ENCODE assay signal across 1 cellular context in the genomic region with DNA sequence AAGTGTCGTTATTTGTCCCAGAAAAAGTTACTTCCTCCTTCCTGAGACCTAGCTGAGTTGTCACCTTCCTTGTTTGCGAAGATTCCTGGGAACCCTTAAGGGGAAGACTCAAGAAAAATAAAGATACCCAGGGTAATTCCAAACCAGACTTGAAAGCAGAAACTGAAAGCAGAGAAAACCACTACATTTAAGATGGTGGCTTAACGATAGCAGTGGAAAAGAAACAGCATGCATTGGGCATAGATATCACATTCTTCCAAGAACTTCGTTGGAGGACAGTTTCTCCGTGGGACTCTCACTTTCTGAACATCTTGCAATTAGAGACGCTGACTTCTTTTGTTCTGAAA.
A peak's percentile ranks its signal among the peaks of the same experiment; 100 is the strongest.
TF ChIP-seq lines count a peak whose summit lies in the region.

No MANE protein-coding gene starts in this region.

TF ChIP-seq in GM12878, 131 proteins besides CTCF, POLR2A, EP300 and RAD21 (continued from another document and continues in another):
- TF ChIP-seq RB1 (IDR thresholded peaks at IDR 0.05; ENCODE audit: borderline replicate concordance) = no peak
- TF ChIP-seq, protein P1, sequence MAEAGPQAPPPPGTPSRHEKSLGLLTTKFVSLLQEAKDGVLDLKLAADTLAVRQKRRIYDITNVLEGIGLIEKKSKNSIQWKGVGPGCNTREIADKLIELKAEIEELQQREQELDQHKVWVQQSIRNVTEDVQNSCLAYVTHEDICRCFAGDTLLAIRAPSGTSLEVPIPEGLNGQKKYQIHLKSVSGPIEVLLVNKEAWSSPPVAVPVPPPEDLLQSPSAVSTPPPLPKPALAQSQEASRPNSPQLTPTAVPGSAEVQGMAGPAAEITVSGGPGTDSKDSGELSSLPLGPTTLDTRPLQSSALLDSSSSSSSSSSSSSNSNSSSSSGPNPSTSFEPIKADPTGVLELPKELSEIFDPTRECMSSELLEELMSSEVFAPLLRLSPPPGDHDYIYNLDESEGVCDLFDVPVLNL (IDR thresholded peaks at IDR 0.05; ENCODE audit: low read depth, low read length) = no peak
- TF ChIP-seq BCL11A (IDR thresholded peaks at IDR 0.05; ENCODE audit: low read depth, low read length) = peak; percentile 30; the same call in 1 of the 2 replicates
- TF ChIP-seq JUNB (IDR thresholded peaks at IDR 0.05) = no peak; the same call in 1 of the 2 replicates
- no peak for TF ChIP-seq CHD1 (IDR thresholded peaks at IDR 0.05; ENCODE audit: low read depth, low read length)
- peak; percentile 74 for TF ChIP-seq MTA3 (IDR thresholded peaks at IDR 0.05; ENCODE audit: borderline replicate concordance, low read length)
- peak; percentile 35 for TF ChIP-seq RELA (IDR thresholded peaks at IDR 0.05; ENCODE audit: borderline replicate concordance, partially characterized antibody)
- no peak for TF ChIP-seq KDM1A (IDR thresholded peaks at IDR 0.05; ENCODE audit: borderline replicate concordance)
- TF ChIP-seq, protein P2, sequence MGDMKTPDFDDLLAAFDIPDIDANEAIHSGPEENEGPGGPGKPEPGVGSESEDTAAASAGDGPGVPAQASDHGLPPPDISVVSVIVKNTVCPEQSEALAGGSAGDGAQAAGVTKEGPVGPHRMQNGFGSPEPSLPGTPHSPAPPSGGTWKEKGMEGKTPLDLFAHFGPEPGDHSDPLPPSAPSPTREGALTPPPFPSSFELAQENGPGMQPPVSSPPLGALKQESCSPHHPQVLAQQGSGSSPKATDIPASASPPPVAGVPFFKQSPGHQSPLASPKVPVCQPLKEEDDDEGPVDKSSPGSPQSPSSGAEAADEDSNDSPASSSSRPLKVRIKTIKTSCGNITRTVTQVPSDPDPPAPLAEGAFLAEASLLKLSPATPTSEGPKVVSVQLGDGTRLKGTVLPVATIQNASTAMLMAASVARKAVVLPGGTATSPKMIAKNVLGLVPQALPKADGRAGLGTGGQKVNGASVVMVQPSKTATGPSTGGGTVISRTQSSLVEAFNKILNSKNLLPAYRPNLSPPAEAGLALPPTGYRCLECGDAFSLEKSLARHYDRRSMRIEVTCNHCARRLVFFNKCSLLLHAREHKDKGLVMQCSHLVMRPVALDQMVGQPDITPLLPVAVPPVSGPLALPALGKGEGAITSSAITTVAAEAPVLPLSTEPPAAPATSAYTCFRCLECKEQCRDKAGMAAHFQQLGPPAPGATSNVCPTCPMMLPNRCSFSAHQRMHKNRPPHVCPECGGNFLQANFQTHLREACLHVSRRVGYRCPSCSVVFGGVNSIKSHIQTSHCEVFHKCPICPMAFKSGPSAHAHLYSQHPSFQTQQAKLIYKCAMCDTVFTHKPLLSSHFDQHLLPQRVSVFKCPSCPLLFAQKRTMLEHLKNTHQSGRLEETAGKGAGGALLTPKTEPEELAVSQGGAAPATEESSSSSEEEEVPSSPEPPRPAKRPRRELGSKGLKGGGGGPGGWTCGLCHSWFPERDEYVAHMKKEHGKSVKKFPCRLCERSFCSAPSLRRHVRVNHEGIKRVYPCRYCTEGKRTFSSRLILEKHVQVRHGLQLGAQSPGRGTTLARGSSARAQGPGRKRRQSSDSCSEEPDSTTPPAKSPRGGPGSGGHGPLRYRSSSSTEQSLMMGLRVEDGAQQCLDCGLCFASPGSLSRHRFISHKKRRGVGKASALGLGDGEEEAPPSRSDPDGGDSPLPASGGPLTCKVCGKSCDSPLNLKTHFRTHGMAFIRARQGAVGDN (IDR thresholded peaks at IDR 0.05) = peak; percentile 70
- TF ChIP-seq SREBF1 (IDR thresholded peaks at IDR 0.05; ENCODE audit: low read length) = no peak
- TF ChIP-seq ZBED1 (IDR thresholded peaks at IDR 0.05; ENCODE audit: borderline replicate concordance) = no peak
- TF ChIP-seq, protein P3, sequence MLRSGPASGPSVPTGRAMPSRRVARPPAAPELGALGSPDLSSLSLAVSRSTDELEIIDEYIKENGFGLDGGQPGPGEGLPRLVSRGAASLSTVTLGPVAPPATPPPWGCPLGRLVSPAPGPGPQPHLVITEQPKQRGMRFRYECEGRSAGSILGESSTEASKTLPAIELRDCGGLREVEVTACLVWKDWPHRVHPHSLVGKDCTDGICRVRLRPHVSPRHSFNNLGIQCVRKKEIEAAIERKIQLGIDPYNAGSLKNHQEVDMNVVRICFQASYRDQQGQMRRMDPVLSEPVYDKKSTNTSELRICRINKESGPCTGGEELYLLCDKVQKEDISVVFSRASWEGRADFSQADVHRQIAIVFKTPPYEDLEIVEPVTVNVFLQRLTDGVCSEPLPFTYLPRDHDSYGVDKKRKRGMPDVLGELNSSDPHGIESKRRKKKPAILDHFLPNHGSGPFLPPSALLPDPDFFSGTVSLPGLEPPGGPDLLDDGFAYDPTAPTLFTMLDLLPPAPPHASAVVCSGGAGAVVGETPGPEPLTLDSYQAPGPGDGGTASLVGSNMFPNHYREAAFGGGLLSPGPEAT (IDR thresholded peaks at IDR 0.05; ENCODE audit: low read depth) = peak; percentile 90
- no peak for TF ChIP-seq MYC (IDR thresholded peaks at IDR 0.05; ENCODE audit: insufficient read depth, insufficient read length, insufficient replicate concordance, low read length, severe bottlenecking)
- no peak for TF ChIP-seq NBN (IDR thresholded peaks at IDR 0.05)
- TF ChIP-seq, protein P4, sequence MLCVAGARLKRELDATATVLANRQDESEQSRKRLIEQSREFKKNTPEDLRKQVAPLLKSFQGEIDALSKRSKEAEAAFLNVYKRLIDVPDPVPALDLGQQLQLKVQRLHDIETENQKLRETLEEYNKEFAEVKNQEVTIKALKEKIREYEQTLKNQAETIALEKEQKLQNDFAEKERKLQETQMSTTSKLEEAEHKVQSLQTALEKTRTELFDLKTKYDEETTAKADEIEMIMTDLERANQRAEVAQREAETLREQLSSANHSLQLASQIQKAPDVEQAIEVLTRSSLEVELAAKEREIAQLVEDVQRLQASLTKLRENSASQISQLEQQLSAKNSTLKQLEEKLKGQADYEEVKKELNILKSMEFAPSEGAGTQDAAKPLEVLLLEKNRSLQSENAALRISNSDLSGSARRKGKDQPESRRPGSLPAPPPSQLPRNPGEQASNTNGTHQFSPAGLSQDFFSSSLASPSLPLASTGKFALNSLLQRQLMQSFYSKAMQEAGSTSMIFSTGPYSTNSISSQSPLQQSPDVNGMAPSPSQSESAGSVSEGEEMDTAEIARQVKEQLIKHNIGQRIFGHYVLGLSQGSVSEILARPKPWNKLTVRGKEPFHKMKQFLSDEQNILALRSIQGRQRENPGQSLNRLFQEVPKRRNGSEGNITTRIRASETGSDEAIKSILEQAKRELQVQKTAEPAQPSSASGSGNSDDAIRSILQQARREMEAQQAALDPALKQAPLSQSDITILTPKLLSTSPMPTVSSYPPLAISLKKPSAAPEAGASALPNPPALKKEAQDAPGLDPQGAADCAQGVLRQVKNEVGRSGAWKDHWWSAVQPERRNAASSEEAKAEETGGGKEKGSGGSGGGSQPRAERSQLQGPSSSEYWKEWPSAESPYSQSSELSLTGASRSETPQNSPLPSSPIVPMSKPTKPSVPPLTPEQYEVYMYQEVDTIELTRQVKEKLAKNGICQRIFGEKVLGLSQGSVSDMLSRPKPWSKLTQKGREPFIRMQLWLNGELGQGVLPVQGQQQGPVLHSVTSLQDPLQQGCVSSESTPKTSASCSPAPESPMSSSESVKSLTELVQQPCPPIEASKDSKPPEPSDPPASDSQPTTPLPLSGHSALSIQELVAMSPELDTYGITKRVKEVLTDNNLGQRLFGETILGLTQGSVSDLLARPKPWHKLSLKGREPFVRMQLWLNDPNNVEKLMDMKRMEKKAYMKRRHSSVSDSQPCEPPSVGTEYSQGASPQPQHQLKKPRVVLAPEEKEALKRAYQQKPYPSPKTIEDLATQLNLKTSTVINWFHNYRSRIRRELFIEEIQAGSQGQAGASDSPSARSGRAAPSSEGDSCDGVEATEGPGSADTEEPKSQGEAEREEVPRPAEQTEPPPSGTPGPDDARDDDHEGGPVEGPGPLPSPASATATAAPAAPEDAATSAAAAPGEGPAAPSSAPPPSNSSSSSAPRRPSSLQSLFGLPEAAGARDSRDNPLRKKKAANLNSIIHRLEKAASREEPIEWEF (IDR thresholded peaks at IDR 0.05; ENCODE audit: insufficient replicate concordance, low read depth, low read length) = peak; percentile 39
- no peak for TF ChIP-seq CEBPB (IDR thresholded peaks at IDR 0.05; ENCODE audit: borderline replicate concordance in 1 of 2, low read depth in 2 of 2, low read length in 2 of 2)
- TF ChIP-seq POLR2AphosphoS5 (IDR thresholded peaks at IDR 0.05; ENCODE audit: low read length) = no peak
- TF ChIP-seq ETV6 (conservative IDR thresholded peaks at IDR 0.05 in 1 of 2, IDR thresholded peaks at IDR 0.05 in 1 of 2; ENCODE audit: borderline replicate concordance in 1 of 2, low read depth in 1 of 2) = peak in 1 of 2 experiments; percentile 26; a peak in 1 of 4 replicates
- TF ChIP-seq YY1 (IDR thresholded peaks at IDR 0.05; ENCODE audit: low read depth, low read length) = peak; percentile 59; the same call in 1 of the 2 replicates
- no peak for TF ChIP-seq CREB1 (IDR thresholded peaks at IDR 0.05; ENCODE audit: low read depth)
- TF ChIP-seq, protein P5, sequence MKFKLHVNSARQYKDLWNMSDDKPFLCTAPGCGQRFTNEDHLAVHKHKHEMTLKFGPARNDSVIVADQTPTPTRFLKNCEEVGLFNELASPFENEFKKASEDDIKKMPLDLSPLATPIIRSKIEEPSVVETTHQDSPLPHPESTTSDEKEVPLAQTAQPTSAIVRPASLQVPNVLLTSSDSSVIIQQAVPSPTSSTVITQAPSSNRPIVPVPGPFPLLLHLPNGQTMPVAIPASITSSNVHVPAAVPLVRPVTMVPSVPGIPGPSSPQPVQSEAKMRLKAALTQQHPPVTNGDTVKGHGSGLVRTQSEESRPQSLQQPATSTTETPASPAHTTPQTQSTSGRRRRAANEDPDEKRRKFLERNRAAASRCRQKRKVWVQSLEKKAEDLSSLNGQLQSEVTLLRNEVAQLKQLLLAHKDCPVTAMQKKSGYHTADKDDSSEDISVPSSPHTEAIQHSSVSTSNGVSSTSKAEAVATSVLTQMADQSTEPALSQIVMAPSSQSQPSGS (IDR thresholded peaks at IDR 0.05; ENCODE audit: low read length) = peak; percentile 12; the same call in 1 of the 2 replicates
- 0 out of 2 replicates have a peak, but pooled peaks have one; percentile 8 for TF ChIP-seq SMC3 (IDR thresholded peaks at IDR 0.05; ENCODE audit: borderline replicate concordance, low read length)
- 0 out of 2 replicates have a peak, but pooled peaks have one; percentile 43 for TF ChIP-seq CBFB (IDR thresholded peaks at IDR 0.05; ENCODE audit: low read depth)
- peak; percentile 87; the same call in 1 of the 2 replicates for TF ChIP-seq EED (IDR thresholded peaks at IDR 0.05; ENCODE audit: low read depth)
- TF ChIP-seq DPF2 (IDR thresholded peaks at IDR 0.05) = peak; percentile 11; the same call in 1 of the 2 replicates
- 0 out of 2 replicates have a peak, but pooled peaks have one; percentile 29 for TF ChIP-seq TBL1XR1 (IDR thresholded peaks at IDR 0.05; ENCODE audit: low read depth, low read length)
- peak; percentile 93 for TF ChIP-seq IKZF2 (IDR thresholded peaks at IDR 0.05)
- TF ChIP-seq, protein P6, sequence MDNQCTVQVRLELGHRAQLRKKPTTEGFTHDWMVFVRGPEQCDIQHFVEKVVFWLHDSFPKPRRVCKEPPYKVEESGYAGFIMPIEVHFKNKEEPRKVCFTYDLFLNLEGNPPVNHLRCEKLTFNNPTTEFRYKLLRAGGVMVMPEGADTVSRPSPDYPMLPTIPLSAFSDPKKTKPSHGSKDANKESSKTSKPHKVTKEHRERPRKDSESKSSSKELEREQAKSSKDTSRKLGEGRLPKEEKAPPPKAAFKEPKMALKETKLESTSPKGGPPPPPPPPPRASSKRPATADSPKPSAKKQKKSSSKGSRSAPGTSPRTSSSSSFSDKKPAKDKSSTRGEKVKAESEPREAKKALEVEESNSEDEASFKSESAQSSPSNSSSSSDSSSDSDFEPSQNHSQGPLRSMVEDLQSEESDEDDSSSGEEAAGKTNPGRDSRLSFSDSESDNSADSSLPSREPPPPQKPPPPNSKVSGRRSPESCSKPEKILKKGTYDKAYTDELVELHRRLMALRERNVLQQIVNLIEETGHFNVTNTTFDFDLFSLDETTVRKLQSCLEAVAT (IDR thresholded peaks at IDR 0.05) = peak; percentile 48; the same call in 1 of the 2 replicates
- no peak for TF ChIP-seq SRF (IDR thresholded peaks at IDR 0.05; ENCODE audit: low read depth in 2 of 2, low read length in 2 of 2)
- TF ChIP-seq BRCA1 (IDR thresholded peaks at IDR 0.05; ENCODE audit: low read depth, low read length) = no peak
- 0 out of 2 replicates have a peak, but pooled peaks have one; percentile 46 for TF ChIP-seq MTA2 (IDR thresholded peaks at IDR 0.05; ENCODE audit: low read depth)
- peak; percentile 61; the same call in 1 of the 2 replicates for TF ChIP-seq FOXM1 (IDR thresholded peaks at IDR 0.05; ENCODE audit: low read depth, low read length)
- peak; percentile 85 for TF ChIP-seq RUNX3 (IDR thresholded peaks at IDR 0.05; ENCODE audit: low read length)
- TF ChIP-seq, protein P7, sequence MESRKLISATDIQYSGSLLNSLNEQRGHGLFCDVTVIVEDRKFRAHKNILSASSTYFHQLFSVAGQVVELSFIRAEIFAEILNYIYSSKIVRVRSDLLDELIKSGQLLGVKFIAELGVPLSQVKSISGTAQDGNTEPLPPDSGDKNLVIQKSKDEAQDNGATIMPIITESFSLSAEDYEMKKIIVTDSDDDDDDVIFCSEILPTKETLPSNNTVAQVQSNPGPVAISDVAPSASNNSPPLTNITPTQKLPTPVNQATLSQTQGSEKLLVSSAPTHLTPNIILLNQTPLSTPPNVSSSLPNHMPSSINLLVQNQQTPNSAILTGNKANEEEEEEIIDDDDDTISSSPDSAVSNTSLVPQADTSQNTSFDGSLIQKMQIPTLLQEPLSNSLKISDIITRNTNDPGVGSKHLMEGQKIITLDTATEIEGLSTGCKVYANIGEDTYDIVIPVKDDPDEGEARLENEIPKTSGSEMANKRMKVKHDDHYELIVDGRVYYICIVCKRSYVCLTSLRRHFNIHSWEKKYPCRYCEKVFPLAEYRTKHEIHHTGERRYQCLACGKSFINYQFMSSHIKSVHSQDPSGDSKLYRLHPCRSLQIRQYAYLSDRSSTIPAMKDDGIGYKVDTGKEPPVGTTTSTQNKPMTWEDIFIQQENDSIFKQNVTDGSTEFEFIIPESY (IDR thresholded peaks at IDR 0.05) = no peak
- no peak for TF ChIP-seq NRF1 (conservative IDR thresholded peaks at IDR 0.05; ENCODE audit: low read depth, low read length)
- no peak for TF ChIP-seq CBX3 (IDR thresholded peaks at IDR 0.05; ENCODE audit: borderline replicate concordance, low read depth)
- TF ChIP-seq PAX5 (IDR thresholded peaks at IDR 0.05; ENCODE audit: borderline replicate concordance, low read depth, low read length) = no peak
- TF ChIP-seq, protein P8, sequence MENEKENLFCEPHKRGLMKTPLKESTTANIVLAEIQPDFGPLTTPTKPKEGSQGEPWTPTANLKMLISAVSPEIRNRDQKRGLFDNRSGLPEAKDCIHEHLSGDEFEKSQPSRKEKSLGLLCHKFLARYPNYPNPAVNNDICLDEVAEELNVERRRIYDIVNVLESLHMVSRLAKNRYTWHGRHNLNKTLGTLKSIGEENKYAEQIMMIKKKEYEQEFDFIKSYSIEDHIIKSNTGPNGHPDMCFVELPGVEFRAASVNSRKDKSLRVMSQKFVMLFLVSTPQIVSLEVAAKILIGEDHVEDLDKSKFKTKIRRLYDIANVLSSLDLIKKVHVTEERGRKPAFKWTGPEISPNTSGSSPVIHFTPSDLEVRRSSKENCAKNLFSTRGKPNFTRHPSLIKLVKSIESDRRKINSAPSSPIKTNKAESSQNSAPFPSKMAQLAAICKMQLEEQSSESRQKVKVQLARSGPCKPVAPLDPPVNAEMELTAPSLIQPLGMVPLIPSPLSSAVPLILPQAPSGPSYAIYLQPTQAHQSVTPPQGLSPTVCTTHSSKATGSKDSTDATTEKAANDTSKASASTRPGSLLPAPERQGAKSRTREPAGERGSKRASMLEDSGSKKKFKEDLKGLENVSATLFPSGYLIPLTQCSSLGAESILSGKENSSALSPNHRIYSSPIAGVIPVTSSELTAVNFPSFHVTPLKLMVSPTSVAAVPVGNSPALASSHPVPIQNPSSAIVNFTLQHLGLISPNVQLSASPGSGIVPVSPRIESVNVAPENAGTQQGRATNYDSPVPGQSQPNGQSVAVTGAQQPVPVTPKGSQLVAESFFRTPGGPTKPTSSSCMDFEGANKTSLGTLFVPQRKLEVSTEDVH (IDR thresholded peaks at IDR 0.05; ENCODE audit: low read depth, partially characterized antibody) = no peak
- TF ChIP-seq ASH2L (IDR thresholded peaks at IDR 0.05; ENCODE audit: borderline replicate concordance, low read depth) = no peak
